ENCODE assay signal across 1 cellular context in genomic region chr2:202238234-202239197, GRCh38.
TF ChIP-seq lines count a peak whose summit lies in the region.

TSS of gene SUMO1 (minus strand) at chr2:202238597. CDS start at chr2:202238451, 146 bp downstream.

TF ChIP-seq in HepG2, 621 proteins besides CTCF, POLR2A, EP300 and RAD21 (continued from another document and continues in another):
- peak; percentile 95 for TF ChIP-seq ZNF687 (CRISPR knock-in tag; IDR thresholded peaks at IDR 0.05)
- no peak for TF ChIP-seq TCF12 (IDR thresholded peaks at IDR 0.05)
- TF ChIP-seq TCF12 (CRISPR knock-in tag; IDR thresholded peaks at IDR 0.05): peak; percentile 93; the same call in 1 of the 2 replicates
- no peak for TF ChIP-seq BHLHE40 (IDR thresholded peaks at IDR 0.05; ENCODE audit: low read length)
- peak; percentile 88 for TF ChIP-seq THAP11 (CRISPR knock-in tag; IDR thresholded peaks at IDR 0.05)
- peak; percentile 23; the same call in 1 of the 2 replicates for TF ChIP-seq ZBTB49 (CRISPR knock-in tag; IDR thresholded peaks at IDR 0.05; ENCODE audit: borderline replicate concordance)
- TF ChIP-seq FOXP4 (CRISPR knock-in tag; IDR thresholded peaks at IDR 0.05): peak; percentile 45; the same call in 1 of the 2 replicates
- TF ChIP-seq ELF4 (CRISPR knock-in tag; IDR thresholded peaks at IDR 0.05; ENCODE audit: borderline replicate concordance): no peak; the same call in 1 of the 2 replicates
- TF ChIP-seq PATZ1 (CRISPR knock-in tag; IDR thresholded peaks at IDR 0.05): peak; percentile 75
- TF ChIP-seq SRSF4 (IDR thresholded peaks at IDR 0.05; ENCODE audit: low read depth, low read length, poor library complexity, severe bottlenecking): no peak
- peak; percentile 73 for TF ChIP-seq YY1 (IDR thresholded peaks at IDR 0.05; ENCODE audit: insufficient read depth, insufficient replicate concordance, low read depth, low read length)
- TF ChIP-seq ZNF251 (CRISPR knock-in tag; IDR thresholded peaks at IDR 0.05): no peak
- TF ChIP-seq ZNF652 (CRISPR knock-in tag; IDR thresholded peaks at IDR 0.05; ENCODE audit: borderline replicate concordance, low read depth): no peak
- TF ChIP-seq BCLAF1 (IDR thresholded peaks at IDR 0.05): no peak
- no peak for TF ChIP-seq ZUFSP (CRISPR knock-in tag; IDR thresholded peaks at IDR 0.05; ENCODE audit: borderline replicate concordance)
- TF ChIP-seq ZNF569 (CRISPR knock-in tag; IDR thresholded peaks at IDR 0.05; ENCODE audit: borderline replicate concordance): no peak
- TF ChIP-seq ZNF557 (CRISPR knock-in tag; IDR thresholded peaks at IDR 0.05): 0 out of 2 replicates have a peak, but pooled peaks have one; percentile 46
- TF ChIP-seq ZNF280B (CRISPR knock-in tag; IDR thresholded peaks at IDR 0.05; ENCODE audit: borderline replicate concordance): peak; percentile 87; the same call in 1 of the 2 replicates
- no peak for TF ChIP-seq DPF2 (CRISPR knock-in tag; IDR thresholded peaks at IDR 0.05; ENCODE audit: borderline replicate concordance, low read depth)
- no peak for TF ChIP-seq NR2F1 (CRISPR knock-in tag; IDR thresholded peaks at IDR 0.05)
- TF ChIP-seq U2AF1 (optimal IDR thresholded peaks at IDR 0.05; ENCODE audit: low read depth, low read length): no peak
- TF ChIP-seq GATA4 (IDR thresholded peaks at IDR 0.05; ENCODE audit: borderline replicate concordance, low read depth): no peak; the same call in 1 of the 2 replicates
- TF ChIP-seq AHR (CRISPR knock-in tag; IDR thresholded peaks at IDR 0.05): no peak
- TF ChIP-seq ZNF670 (CRISPR knock-in tag; IDR thresholded peaks at IDR 0.05; ENCODE audit: borderline replicate concordance): no peak
- TF ChIP-seq CHCHD3 (CRISPR knock-in tag; IDR thresholded peaks at IDR 0.05): no peak
- TF ChIP-seq REPIN1 (CRISPR knock-in tag; IDR thresholded peaks at IDR 0.05; ENCODE audit: borderline replicate concordance, low read depth): peak; percentile 87
- TF ChIP-seq GTF2F1 (IDR thresholded peaks at IDR 0.05; ENCODE audit: low read length): no peak
- TF ChIP-seq ZNF83 (CRISPR knock-in tag; IDR thresholded peaks at IDR 0.05; ENCODE audit: borderline replicate concordance): 0 out of 2 replicates have a peak, but pooled peaks have one; percentile 37
